In genomic region chr3:94525039-94525438, GRCh38 we compare ENCODE assay signal across 9 cellular contexts.
DNase-seq lines count a peak whose midpoint lies in the region; TF ChIP-seq lines count a peak whose summit lies in the region.
"Had no signal": no experiment of that assay in that cellular context is flagged by ENCODE, and none has a peak within 500 bp of the region (broad histone marks: within the 10 kb centered on the region; RNA-seq: fewer than 3 reads in every experiment).

No MANE protein-coding gene starts in this region.

- H3K36me3 ChIP-seq in cardiac muscle cell (no peaks in the 10 kb centered on the region), prostate gland (no peaks in the 10 kb centered on the region), Karpas-422 (ENCODE audit: insufficient read depth, low read length) (no peaks in the 10 kb centered on the region)

- no peaks in the 10 kb centered on the region for H3K9me2 ChIP-seq in Karpas-422 (replicated peaks; ENCODE audit: insufficient read depth, low read length)

- CTCF ChIA-PET in HEK293T (lab: Yijun Ruan, JAX): interaction anchor here (0.6 kb wide), 1 partner anchor 126 kb away, joined by 3 read pairs; no protein-coding TSS in a partner anchor

- 56% methylated on average over 6 of the region's 6 CpGs for WGBS in prostate gland

- no peaks in the 10 kb centered on the region for H4K20me1 ChIP-seq in Karpas-422 (ENCODE audit: insufficient read depth, low read depth, low read length)

- DNase-seq in HEK293T (ENCODE audit: extremely low spot score) (peak; percentile 48), SK-N-DZ (ENCODE audit: low spot score) (peak; percentile 18), cardiac muscle cell (ENCODE audit: low read depth in 1 of 2, low spot score in 1 of 2) (peak; percentile 39 to 61), prostate gland (ENCODE audit: low spot score) (peak; percentile 24), SKM-1 (lab: John Stamatoyannopoulos, UW; ENCODE audit: unreplicated experiment) (no peak), DMS153 treated with DMSO at 0.1 percent for 48 hours (lab: John Stamatoyannopoulos, UW; ENCODE audit: unreplicated experiment) (no peak), Karpas-422 (no peak), NCI-H345 treated with DMSO at 0.1 percent for 48 hours (lab: John Stamatoyannopoulos, UW; ENCODE audit: unreplicated experiment) (no peak)
- DNase-seq: activated naive CD4-positive, alpha-beta T cell treated with anti-CD3 and anti-CD28 coated beads, Interleukin-2, amount 10 ng/mL, durations not matched to agents 7 days and 5 days had no signal

- H3K79me2 ChIP-seq in Karpas-422 (ENCODE audit: low read length): no peaks in the 10 kb centered on the region

- peak overlapping the region; percentile 83 for H3K27ac ChIP-seq in cardiac muscle cell
- H3K27ac ChIP-seq in prostate gland: no peak overlapping the region
- no peak overlapping the region for H3K27ac ChIP-seq in Karpas-422 (ENCODE audit: low read length)

- no peak for TF ChIP-seq POLR2A in prostate gland (IDR thresholded peaks at IDR 0.05)

- no peak overlapping the region for H3K9ac ChIP-seq in Karpas-422 (ENCODE audit: low read length)

- intact Hi-C loops in prostate gland (cut with DNase I): no loop called here

- POLR2A ChIA-PET in HEK293T (lab: Yijun Ruan, JAX): no interaction called here

- H3K4me3 ChIP-seq in cardiac muscle cell (no peak overlapping the region), prostate gland (no peak overlapping the region), Karpas-422 (ENCODE audit: low read length) (no peak overlapping the region)

- TF ChIP-seq CTCF in cardiac muscle cell (IDR thresholded peaks at IDR 0.05; ENCODE audit: low read depth, low read length) (peak; percentile 45), prostate gland (IDR thresholded peaks at IDR 0.05) (peak in 2 of 4 experiments; percentile 31 to 37)

- H3K4me1 ChIP-seq in cardiac muscle cell (ENCODE audit: low read depth): peaks cover 41% of the 10 kb centered on the region
- no peaks in the 10 kb centered on the region for H3K4me1 ChIP-seq in prostate gland (replicated peaks)
- H3K4me1 ChIP-seq in Karpas-422 (ENCODE audit: low read length): no peaks in the 10 kb centered on the region

- H3K4me2 ChIP-seq in Karpas-422 (ENCODE audit: low read depth, low read length, poor library complexity, severe bottlenecking): no peak overlapping the region

- H3K9me3 ChIP-seq in cardiac muscle cell (ENCODE audit: low read depth) (no peaks in the 10 kb centered on the region), prostate gland (no peaks in the 10 kb centered on the region), Karpas-422 (ENCODE audit: low read length) (no peaks in the 10 kb centered on the region)

- no peak overlapping the region for H2AFZ ChIP-seq in Karpas-422 (ENCODE audit: low read length)

- H3K27me3 ChIP-seq in cardiac muscle cell (no peaks in the 10 kb centered on the region), prostate gland (replicated peaks; ENCODE audit: insufficient read depth) (no peaks in the 10 kb centered on the region), Karpas-422 (ENCODE audit: low read length) (no peaks in the 10 kb centered on the region)

TF ChIP-seq in HEK293T, 16 proteins besides CTCF, POLR2A, EP300 and RAD21:
- TF ChIP-seq FOXM1 (IDR thresholded peaks at IDR 0.05; ENCODE audit: borderline replicate concordance) (no peak), L3MBTL2 (conservative IDR thresholded peaks at IDR 0.05) (no peak), ARNT (IDR thresholded peaks at IDR 0.05) (no peak), LEF1 (IDR thresholded peaks at IDR 0.05; ENCODE audit: borderline replicate concordance) (no peak), SP1 (IDR thresholded peaks at IDR 0.05) (no peak), HDGF (IDR thresholded peaks at IDR 0.05; ENCODE audit: borderline replicate concordance) (no peak), ZNF384 (IDR thresholded peaks at IDR 0.05) (no peak), NFRKB (IDR thresholded peaks at IDR 0.05) (no peak), BHLHE40 (IDR thresholded peaks at IDR 0.05; ENCODE audit: borderline replicate concordance) (no peak), CTBP1 (IDR thresholded peaks at IDR 0.05; ENCODE audit: borderline replicate concordance) (no peak), FOXK2 (IDR thresholded peaks at IDR 0.05) (no peak), FOXA1 (IDR thresholded peaks at IDR 0.05) (no peak), SUZ12 (IDR thresholded peaks at IDR 0.05) (no peak), PKNOX1 (IDR thresholded peaks at IDR 0.05) (no peak), TARDBP (IDR thresholded peaks at IDR 0.05) (no peak), ELF4 (IDR thresholded peaks at IDR 0.05) (no peak)

Comparison
In these comparisons a context has a peak if more than half of its experiments do, and no peak if none do; other contexts are left out.
1. DNase-seq: peak in HEK293T (single experiment), SK-N-DZ (single experiment), cardiac muscle cell (2 of 2) and prostate gland (single experiment); none in SKM-1 (single experiment), DMS153 treated with DMSO at 0.1 percent for 48 hours (single experiment), Karpas-422 (single experiment) and NCI-H345 treated with DMSO at 0.1 percent for 48 hours (single experiment).